ENCODE assay signal across 10 cellular contexts in genomic region chr15:31236184-31237041, GRCh38.
DNase-seq lines count a peak whose midpoint lies in the region; ATAC-seq and TF ChIP-seq lines count a peak whose summit lies in the region.
"Had no signal": no experiment of that assay in that cellular context is flagged by ENCODE, and none has a peak within 500 bp of the region (broad histone marks: within the 10 kb centered on the region; RNA-seq: fewer than 3 reads in every experiment).

No MANE protein-coding gene starts in this region.

- H3K27me3 Mint-ChIP-seq in chondrocyte (ENCODE audit: low read depth) (no peaks in the 10 kb centered on the region), glutamatergic neuron (ENCODE audit: unreplicated experiment) (peaks cover 6% of the 10 kb centered on the region)

- H3K36me3 Mint-ChIP-seq in chondrocyte (ENCODE audit: low read depth) (no peaks in the 10 kb centered on the region), glutamatergic neuron (ENCODE audit: unreplicated experiment) (peaks cover 3% of the 10 kb centered on the region)

- H3K27ac ChIP-seq in right lobe of liver (peak overlapping the region in 1 of 3 donors; percentile 70), upper lobe of left lung (peak overlapping the region; percentile 10 to 76 (median 68))
- H3K27ac ChIP-seq: HL-60 had no signal

- TF ChIP-seq POLR2A in right lobe of liver (IDR thresholded peaks at IDR 0.05) (no peak), upper lobe of left lung (IDR thresholded peaks at IDR 0.05) (no peak)

- WGBS in right lobe of liver (ENCODE audit: insufficient coverage, low coverage, low lambda C conversion rate, missing lambda C conversion rate): 58% methylated on average over 12 of the region's 19 CpGs
- 44 to 46% methylated on average over 18 to 19 of the region's 19 CpGs for WGBS in upper lobe of left lung, 2 donors

- H3K9me3 Mint-ChIP-seq in chondrocyte (ENCODE audit: low read depth) (no peaks in the 10 kb centered on the region), glutamatergic neuron (ENCODE audit: unreplicated experiment) (peaks cover 3% of the 10 kb centered on the region)

- no peaks in the 10 kb centered on the region for H3K27me3 ChIP-seq in right lobe of liver
- no peaks in the 10 kb centered on the region for H3K27me3 ChIP-seq in upper lobe of left lung

- H3K4me1 Mint-ChIP-seq in chondrocyte (ENCODE audit: low read depth) (peaks cover 28% of the 10 kb centered on the region), glutamatergic neuron (ENCODE audit: low read depth, unreplicated experiment) (peaks cover 3% of the 10 kb centered on the region)

- H3K4me1 ChIP-seq in right lobe of liver (peaks cover 0 to 8% (median 3%) of the 10 kb centered on the region in 4 donors), upper lobe of left lung (peaks cover 17 to 22% (median 18%) of the 10 kb centered on the region in 4 donors)

- H3K4me3 Mint-ChIP-seq in chondrocyte (ENCODE audit: unreplicated experiment): peak overlapping the region; percentile 33
- H3K4me3 Mint-ChIP-seq in glutamatergic neuron (ENCODE audit: unreplicated experiment): no peak overlapping the region
- H3K4me3 Mint-ChIP-seq: neural crest cell had no signal

- ATAC-seq in HG02571 (IDR thresholded peaks at IDR 0.05; ENCODE audit: unreplicated experiment): peak; percentile 54
- ATAC-seq in right lobe of liver: peak; percentile 46 to 91 (median 78)
- ATAC-seq in upper lobe of left lung (ENCODE audit: low FRiP score in 2 of 2): peak; percentile 82 to 85
- no peak for ATAC-seq in HG03460 (IDR thresholded peaks at IDR 0.05; ENCODE audit: unreplicated experiment)

- DNase-seq in Caki2 (ENCODE audit: low read depth) (peak; percentile 52), NCI-H226 (peak; percentile 78), chondrocyte (ENCODE audit: low spot score) (no peak), right lobe of liver (peak in 1 of 3 donors; percentile 75), upper lobe of left lung (peak; percentile 83 to 84), glutamatergic neuron (no peak)

- H3K27ac Mint-ChIP-seq in chondrocyte (ENCODE audit: unreplicated experiment) (peak overlapping the region; percentile 80), glutamatergic neuron (ENCODE audit: unreplicated experiment) (no peak overlapping the region)

- H3K4me3 ChIP-seq in right lobe of liver (no peak overlapping the region), upper lobe of left lung (peak overlapping the region in 1 of 4 donors; percentile 12)

- TF ChIP-seq CTCF in chondrocyte (IDR thresholded peaks at IDR 0.05) (peak; percentile 46), right lobe of liver (IDR thresholded peaks at IDR 0.05) (no peak), upper lobe of left lung (IDR thresholded peaks at IDR 0.05) (no peak), glutamatergic neuron (IDR thresholded peaks at IDR 0.05; ENCODE audit: partially characterized antibody, unreplicated experiment) (no peak)

- in situ Hi-C loops in Caki2 (cut with HindIII; ENCODE audit: low pct_unique_long_range_greater_than_20kb, low sequenced_read_pairs): no loop called here

- TF ChIP-seq EP300 in upper lobe of left lung (IDR thresholded peaks at IDR 0.05): peak in 2 of 4 donors; percentile 7 to 69

- H3K9me3 ChIP-seq in right lobe of liver (no peaks in the 10 kb centered on the region), upper lobe of left lung (no peaks in the 10 kb centered on the region)

- intact Hi-C loops in right lobe of liver (cut with DNase I): no loop called here

- H3K36me3 ChIP-seq in right lobe of liver (no peaks in the 10 kb centered on the region), upper lobe of left lung (no peaks in the 10 kb centered on the region)

Comparison
In these comparisons a context has a peak if more than half of its experiments do, and no peak if none do; other contexts are left out.
1. DNase-seq: peak in Caki2 (single experiment), NCI-H226 (single experiment) and upper lobe of left lung (2 of 2); none in chondrocyte (single experiment) and glutamatergic neuron (single experiment).